ENCODE assay signal across 28 cellular contexts in the genomic region with DNA sequence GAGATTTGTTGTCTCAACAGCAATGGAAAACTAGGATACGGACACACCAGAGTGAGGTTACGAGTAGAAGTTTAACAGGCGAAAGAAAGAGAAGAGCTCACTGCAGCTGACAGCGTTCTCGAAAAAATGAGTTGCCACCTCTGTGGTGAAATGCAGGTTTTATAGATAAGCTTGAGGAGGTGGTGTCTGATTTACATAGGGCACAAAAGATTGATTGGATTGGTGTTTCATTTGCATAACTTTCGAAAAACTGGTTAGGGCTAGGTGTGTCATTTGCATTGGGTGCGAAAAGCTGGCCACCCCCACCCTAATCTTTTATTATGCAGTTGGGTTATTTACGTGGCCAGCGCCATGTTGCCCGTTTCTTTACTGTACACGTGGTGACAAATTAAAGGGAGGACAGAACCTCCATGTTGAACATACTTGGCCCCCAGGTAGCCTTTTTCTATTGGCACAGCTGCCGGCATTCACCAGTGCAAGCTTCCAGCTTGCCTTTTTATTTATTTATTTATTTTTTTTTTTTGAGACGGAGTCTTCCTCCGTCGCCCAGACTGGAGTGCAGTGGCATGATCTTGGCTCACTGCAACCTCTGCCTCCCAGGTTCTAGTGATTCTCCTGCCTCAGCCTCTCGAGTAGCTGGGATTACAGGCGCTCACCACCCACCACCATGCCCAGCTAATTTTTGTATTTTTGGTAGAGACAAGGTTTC. TPM values are rescaled to one million over a fixed set of nuclear protein-coding genes. Genes with fewer than 3 reads are reported as not detected.
DNase-seq lines count a peak whose midpoint lies in the region; ATAC-seq, FAIRE-seq and TF ChIP-seq lines count a peak whose summit lies in the region.
"Had no signal": no experiment of that assay in that cellular context is flagged by ENCODE, and none has a peak within 500 bp of the region (broad histone marks: within the 10 kb centered on the region; RNA-seq: fewer than 3 reads in every experiment).

No MANE protein-coding gene starts in this region.

- H3K27me3 Mint-ChIP-seq in endodermal cell (ENCODE audit: insufficient read depth): no peaks in the 10 kb centered on the region
- no peaks in the 10 kb centered on the region for H3K27me3 Mint-ChIP-seq in activated CD8-positive, alpha-beta T cell treated with anti-CD3 and anti-CD28 coated beads, Interleukin-2, amount 10 ng/mL, durations not matched to agents 7 days and 5 days (ENCODE audit: low read depth)
- H3K27me3 Mint-ChIP-seq: activated CD4-positive, alpha-beta T cell treated with anti-CD3 and anti-CD28 coated beads, Interleukin-2, amount 10 ng/mL, durations not matched to agents 7 days and 5 days; activated naive CD8-positive, alpha-beta T cell treated with anti-CD3 and anti-CD28 coated beads for 36 hours; B cell; dendritic cell treated with granulocyte-macrophage colony-stimulating factor and Interleukin-4, amounts not matched to agents 40 ng/mL and 50 ng/mL, for 4 days had no signal

- CTCF ChIA-PET in HepG2 (lab: Yijun Ruan, JAX; ENCODE audit: low intra/inter-chr PET ratio, low total read pairs): no interaction called here
- CTCF ChIA-PET in activated CD8-positive, alpha-beta T cell treated with anti-CD3 and anti-CD28 coated beads, Interleukin-2, amount 10 ng/mL, durations not matched to agents 7 days and 5 days (lab: Charles Lee): no interaction called here

- H3K18ac ChIP-seq in mesenchymal stem cell (ENCODE audit: low read depth in 1 of 2, low read length in 2 of 2): no peak overlapping the region

- no peak overlapping the region for H4K91ac ChIP-seq in mesenchymal stem cell (ENCODE audit: low read length)

- ATAC-seq in HepG2: no peak
- no peak for ATAC-seq in activated CD8-positive, alpha-beta T cell treated with anti-CD3 and anti-CD28 coated beads, Interleukin-2, amount 10 ng/mL, durations not matched to agents 7 days and 5 days
- no peak for ATAC-seq in HG02642 (IDR thresholded peaks at IDR 0.05; ENCODE audit: poor library complexity, unreplicated experiment)
- ATAC-seq: left lung, PC-3, upper lobe of right lung had no signal

- TF ChIP-seq CTCF in liver (IDR thresholded peaks at IDR 0.05; ENCODE audit: low read depth, low read length, missing input control) (no peak), HepG2 (CRISPR knock-in tag; IDR thresholded peaks at IDR 0.05) (no peak), endodermal cell (conservative IDR thresholded peaks at IDR 0.05) (no peak)

- H2BK120ac ChIP-seq in mesenchymal stem cell (ENCODE audit: low read depth, low read length): no peak overlapping the region

- DNase-seq in HepG2 (ENCODE audit: low spot score) (no peak), endodermal cell (peak; percentile 62), mesenchymal stem cell (no peak), iPS-NIHi7 (ENCODE audit: extremely low spot score) (no peak), NCI-H2227 (lab: John Stamatoyannopoulos, UW; ENCODE audit: unreplicated experiment) (no peak)
- DNase-seq in activated CD8-positive, alpha-beta T cell treated with anti-CD3 and anti-CD28 coated beads, Interleukin-2, amount 10 ng/mL, durations not matched to agents 7 days and 5 days: no peak
- DNase-seq: activated CD4-positive, alpha-beta T cell treated with anti-CD3 and anti-CD28 coated beads, Interleukin-2, amount 10 ng/mL, durations not matched to agents 7 days and 5 days; activated naive CD8-positive, alpha-beta T cell treated with anti-CD3 and anti-CD28 coated beads for 36 hours; central memory CD4-positive, alpha-beta T cell; glutamatergic neuron; HCEC 1CT; left lung; NCI-H1417; NCI-H2081 treated with DMSO at 0.1 percent for 48 hours; PC-3; Right ventricle myocardium superior; upper lobe of right lung; WERI-Rb-1 had no signal

- no peak for TF ChIP-seq POLR2A in HepG2 (IDR thresholded peaks at IDR 0.05; ENCODE audit: insufficient read depth in 1 of 2, low read depth in 2 of 2, low read length in 2 of 2)

- FAIRE-seq in HepG2 (lab: Jason Lieb, UNC): no peak
- FAIRE-seq: A204.1, astrocyte, endothelial cell of umbilical vein had no signal

- peak overlapping the region; percentile 74 for H3K27ac Mint-ChIP-seq in endodermal cell
- H3K27ac Mint-ChIP-seq in activated CD8-positive, alpha-beta T cell treated with anti-CD3 and anti-CD28 coated beads, Interleukin-2, amount 10 ng/mL, durations not matched to agents 7 days and 5 days: no peak overlapping the region
- H3K27ac Mint-ChIP-seq: activated CD4-positive, alpha-beta T cell treated with anti-CD3 and anti-CD28 coated beads, Interleukin-2, amount 10 ng/mL, durations not matched to agents 7 days and 5 days; activated naive CD8-positive, alpha-beta T cell treated with anti-CD3 and anti-CD28 coated beads for 36 hours; activated T-helper 2 cell treated with anti-CD3 and anti-CD28 coated beads, Interferon-gamma antibody, Interleukin-2, Interleukin-4, amounts not matched to agents 10 μg/mL and 5 μg/mL and 100 μg/mL, durations not matched to agents 14 hours and 24 hours and 36 hours; B cell; dendritic cell treated with granulocyte-macrophage colony-stimulating factor and Interleukin-4, amounts not matched to agents 40 ng/mL and 50 ng/mL, for 4 days had no signal

- H4K20me1 ChIP-seq in HepG2 (ENCODE audit: insufficient read depth, low read length): no peaks in the 10 kb centered on the region

- H3K79me2 ChIP-seq in HepG2 (ENCODE audit: insufficient read depth, low read length): no peaks in the 10 kb centered on the region

- H4K8ac ChIP-seq in mesenchymal stem cell (ENCODE audit: low read length): no peak overlapping the region

- H2AFZ ChIP-seq in HepG2 (ENCODE audit: low read length) (no peak overlapping the region), mesenchymal stem cell (ENCODE audit: low read depth, low read length) (no peak overlapping the region)

- no peak overlapping the region for H3K23ac ChIP-seq in mesenchymal stem cell (ENCODE audit: low read length in 2 of 2)

- peaks cover 0 to 10% (median 4%) of the 10 kb centered on the region in 4 donors for H3K36me3 ChIP-seq in liver (ENCODE audit: control insufficient read depth in 4 of 4, insufficient read depth in 3 of 4, low read depth in 1 of 4, low read length in 3 of 4)
- no peaks in the 10 kb centered on the region for H3K36me3 ChIP-seq in HepG2 (replicated peaks in 1 of 2; ENCODE audit: control insufficient read depth in 1 of 2, insufficient read depth in 2 of 2, low read length in 2 of 2)
- H3K36me3 ChIP-seq in endodermal cell (ENCODE audit: control insufficient read depth, insufficient read depth, low read length): peaks cover 11% of the 10 kb centered on the region
- peaks cover 4 to 25% of the 10 kb centered on the region in 2 experiments for H3K36me3 ChIP-seq in mesenchymal stem cell (ENCODE audit: control insufficient read depth in 1 of 2, insufficient read depth in 2 of 2, low read depth in 1 of 2, low read length in 2 of 2)

- peaks cover 9% of the 10 kb centered on the region for H3K36me3 Mint-ChIP-seq in endodermal cell (ENCODE audit: low read depth)
- peaks cover 13% of the 10 kb centered on the region for H3K36me3 Mint-ChIP-seq in activated CD8-positive, alpha-beta T cell treated with anti-CD3 and anti-CD28 coated beads, Interleukin-2, amount 10 ng/mL, durations not matched to agents 7 days and 5 days (ENCODE audit: low read depth)

- H3K14ac ChIP-seq in mesenchymal stem cell (ENCODE audit: low read length in 2 of 2): no peak overlapping the region

- H3K27ac ChIP-seq in liver (ENCODE audit: low read depth in 1 of 2, low read length in 2 of 2): peak overlapping the region; percentile 49 to 82
- H3K27ac ChIP-seq in HepG2 (ENCODE audit: extremely low read length, insufficient read depth, low read length): no peak overlapping the region
- peak overlapping the region; percentile 16 for H3K27ac ChIP-seq in endodermal cell (ENCODE audit: low read depth, low read length)
- H3K27ac ChIP-seq in mesenchymal stem cell (ENCODE audit: low read length, poor library complexity, severe bottlenecking): peak overlapping the region; percentile 36
- H3K27ac ChIP-seq: left lung, upper lobe of right lung, WERI-Rb-1 had no signal

- H2AK5ac ChIP-seq in mesenchymal stem cell (ENCODE audit: low read length, severe bottlenecking): peak overlapping the region; percentile 10

- H3K27me3 ChIP-seq in liver (ENCODE audit: control insufficient read depth in 4 of 4, insufficient read depth in 4 of 4, low read length in 3 of 4): no peaks in the 10 kb centered on the region
- H3K27me3 ChIP-seq in HepG2 (ENCODE audit: control insufficient read depth in 1 of 2, insufficient read depth in 2 of 2, low read length in 2 of 2): no peaks in the 10 kb centered on the region
- H3K27me3 ChIP-seq in endodermal cell (ENCODE audit: control insufficient read depth, insufficient read depth, low read length, poor library complexity, severe bottlenecking): no peaks in the 10 kb centered on the region
- no peaks in the 10 kb centered on the region for H3K27me3 ChIP-seq in mesenchymal stem cell (ENCODE audit: control insufficient read depth in 1 of 2, insufficient read depth in 1 of 2, low read length in 2 of 2)
- H3K27me3 ChIP-seq: left lung, upper lobe of right lung had no signal

- peaks cover 76% of the 10 kb centered on the region for H3K4me1 Mint-ChIP-seq in endodermal cell
- H3K4me1 Mint-ChIP-seq in activated CD8-positive, alpha-beta T cell treated with anti-CD3 and anti-CD28 coated beads, Interleukin-2, amount 10 ng/mL, durations not matched to agents 7 days and 5 days (ENCODE audit: low read depth): peaks cover 4% of the 10 kb centered on the region
- H3K4me1 Mint-ChIP-seq: activated naive CD8-positive, alpha-beta T cell treated with anti-CD3 and anti-CD28 coated beads for 36 hours; B cell had no signal

- POLR2A ChIA-PET in HepG2 (lab: Yijun Ruan, JAX): interaction anchor here (0.8 kb wide), 1 partner anchor 9 kb away, joined by 6 read pairs; the partner anchor contains the start of genes IFT122 and MBD4
- POLR2A ChIA-PET in activated CD8-positive, alpha-beta T cell treated with anti-CD3 and anti-CD28 coated beads, Interleukin-2, amount 10 ng/mL, durations not matched to agents 7 days and 5 days (lab: Charles Lee): interaction anchor here (2.1 kb wide), 1 partner anchor 8 kb away, joined by 8 read pairs; the partner anchor contains the start of genes IFT122 and MBD4

- intact Hi-C loops in HepG2 (cut with micrococcal nuclease; ENCODE audit: unreplicated experiment): no loop called here

- TF ChIP-seq EP300 in HepG2 (IDR thresholded peaks at IDR 0.05; ENCODE audit: low read depth in 2 of 2, low read length in 2 of 2) (no peak), HepG2 (CRISPR knock-in tag; IDR thresholded peaks at IDR 0.05; ENCODE audit: borderline replicate concordance) (no peak)

- H3K9ac ChIP-seq in liver (ENCODE audit: low read depth in 1 of 2, low read length in 2 of 2) (no peak overlapping the region), HepG2 (ENCODE audit: insufficient read depth, low read depth, low read length) (no peak overlapping the region), endodermal cell (ENCODE audit: extremely low read depth, low read length, poor library complexity, severe bottlenecking) (peak overlapping the region; percentile 9), mesenchymal stem cell (ENCODE audit: low read length) (no peak overlapping the region)

- H3K4me2 ChIP-seq in HepG2 (ENCODE audit: low read depth, low read length) (no peak overlapping the region), mesenchymal stem cell (ENCODE audit: low read length, poor library complexity, severe bottlenecking) (no peak overlapping the region)

- no peak overlapping the region for H2BK12ac ChIP-seq in mesenchymal stem cell (ENCODE audit: low read length in 2 of 2)

- no peaks in the 10 kb centered on the region for H3K9me3 Mint-ChIP-seq in endodermal cell
- H3K9me3 Mint-ChIP-seq in activated CD8-positive, alpha-beta T cell treated with anti-CD3 and anti-CD28 coated beads, Interleukin-2, amount 10 ng/mL, durations not matched to agents 7 days and 5 days (ENCODE audit: insufficient read depth): no peaks in the 10 kb centered on the region
- H3K9me3 Mint-ChIP-seq: activated CD4-positive, alpha-beta T cell treated with anti-CD3 and anti-CD28 coated beads, Interleukin-2, amount 10 ng/mL, durations not matched to agents 7 days and 5 days; activated naive CD8-positive, alpha-beta T cell treated with anti-CD3 and anti-CD28 coated beads for 36 hours; activated T-helper 2 cell treated with anti-CD3 and anti-CD28 coated beads, Interferon-gamma antibody, Interleukin-2, Interleukin-4, amounts not matched to agents 10 μg/mL and 5 μg/mL and 100 μg/mL, durations not matched to agents 14 hours and 24 hours and 36 hours; dendritic cell treated with granulocyte-macrophage colony-stimulating factor and Interleukin-4, amounts not matched to agents 40 ng/mL and 50 ng/mL, for 4 days had no signal

- H3K4me1 ChIP-seq in liver (ENCODE audit: control insufficient read depth in 4 of 4, insufficient read depth in 4 of 4, low read length in 3 of 4) (peaks cover 0 to 6% (median 3%) of the 10 kb centered on the region in 4 donors), HepG2 (ENCODE audit: insufficient read depth, low read length) (peaks cover 23% of the 10 kb centered on the region), endodermal cell (ENCODE audit: control insufficient read depth, insufficient read depth, low read length) (peaks cover 30% of the 10 kb centered on the region), mesenchymal stem cell (ENCODE audit: control insufficient read depth, insufficient read depth, low read depth, low read length) (peaks cover 9% of the 10 kb centered on the region)

- peak overlapping the region; percentile 0 for H3K4me3 Mint-ChIP-seq in endodermal cell
- H3K4me3 Mint-ChIP-seq in activated CD8-positive, alpha-beta T cell treated with anti-CD3 and anti-CD28 coated beads, Interleukin-2, amount 10 ng/mL, durations not matched to agents 7 days and 5 days: no peak overlapping the region
- H3K4me3 Mint-ChIP-seq: activated CD4-positive, alpha-beta T cell treated with anti-CD3 and anti-CD28 coated beads, Interleukin-2, amount 10 ng/mL, durations not matched to agents 7 days and 5 days; activated naive CD8-positive, alpha-beta T cell treated with anti-CD3 and anti-CD28 coated beads for 36 hours; B cell; dendritic cell treated with granulocyte-macrophage colony-stimulating factor and Interleukin-4, amounts not matched to agents 40 ng/mL and 50 ng/mL, for 4 days had no signal

- H3K4me3 ChIP-seq in liver (ENCODE audit: low read depth in 1 of 3, low read length in 3 of 3) (no peak overlapping the region), HepG2 (replicated peaks in 1 of 3; ENCODE audit: insufficient read depth in 1 of 3, low read depth in 2 of 3, low read length in 3 of 3) (no peak overlapping the region), endodermal cell (ENCODE audit: low read length) (peak overlapping the region; percentile 2), mesenchymal stem cell (ENCODE audit: insufficient read depth in 1 of 2, low read depth in 1 of 2, low read length in 2 of 2) (no peak overlapping the region)
- H3K4me3 ChIP-seq: left lung, upper lobe of right lung had no signal

- no peak overlapping the region for H3K4ac ChIP-seq in mesenchymal stem cell (ENCODE audit: low read depth in 1 of 2, low read length in 2 of 2)

- H3K79me1 ChIP-seq in mesenchymal stem cell (replicated peaks; ENCODE audit: low read length, poor library complexity, severe bottlenecking): peaks cover 11% of the 10 kb centered on the region

- TF ChIP-seq RAD21 in liver (IDR thresholded peaks at IDR 0.05) (no peak), HepG2 (CRISPR knock-in tag; IDR thresholded peaks at IDR 0.05) (no peak)

- 94% methylated on average over 17 of the region's 17 CpGs for WGBS in liver
- WGBS in HepG2 (ENCODE audit: low lambda C conversion rate): 95% methylated on average over 17 of the region's 17 CpGs
- 74 to 87% methylated on average over 11 to 17 of the region's 17 CpGs for WGBS in endodermal cell (ENCODE audit: insufficient coverage in 1 of 2, insufficient read length in 1 of 2), 2 experiments
- 85% methylated on average over 14 of the region's 17 CpGs for WGBS in mesenchymal stem cell

- H2BK15ac ChIP-seq in mesenchymal stem cell (ENCODE audit: low read depth, poor library complexity, severe bottlenecking): no peak overlapping the region

- in situ Hi-C loops in HepG2 (cut with HindIII; ENCODE audit: extremely low pct_ligation_motif_present, low pct_unique_long_range_greater_than_20kb): no loop called here

- H3K9me3 ChIP-seq in liver (ENCODE audit: control insufficient read depth in 4 of 4, low read length in 3 of 4) (no peaks in the 10 kb centered on the region), HepG2 (ENCODE audit: low read length) (no peaks in the 10 kb centered on the region), endodermal cell (ENCODE audit: control insufficient read depth, low read length) (no peaks in the 10 kb centered on the region), mesenchymal stem cell (ENCODE audit: control insufficient read depth, low read length) (no peaks in the 10 kb centered on the region)
- H3K9me3 ChIP-seq: left lung, upper lobe of right lung had no signal

- H2BK5ac ChIP-seq in mesenchymal stem cell (ENCODE audit: low read depth, low read length, poor library complexity, severe bottlenecking): no peak overlapping the region

- no TSS peak for BruUV-seq in HepG2 (replicated peaks; lab: Mats Ljungman, UMichigan)

RNA-seq across cellular contexts. Expression of gene IFT122, which starts 8.3 kb away (rescaled TPM):
- total RNA-seq in liver (10 to 100 TPM; 14.9 to 25.8 TPM), HepG2 (2016; rRNA removed; fragmentation: Illumina TruSeq; extraction: Trizol) (10.3 and 10.8 TPM in 2 replicates), endodermal cell (10 to 100 TPM; 36.0 to 46.6 TPM)
- polyA plus RNA-seq in liver (1 to 10 TPM; 3.3 to 6.3 TPM), HepG2 (2011; rRNA removed) (9.1 and 10.1 TPM in 2 replicates)
- total RNA-seq in HepG2 (2016; cell fraction: cytosol; rRNA removed; fragmentation: Illumina TruSeq; extraction: Trizol; ENCODE audit: low read depth): 1.7 and 3.1 TPM in 2 replicates
- total RNA-seq in HepG2 (2016; cell fraction: insoluble cytoplasmic fraction; rRNA removed; fragmentation: Illumina TruSeq; extraction: Trizol): 9.7 and 10.0 TPM in 2 replicates
- total RNA-seq in HepG2 (2016; cell fraction: membrane; rRNA removed; fragmentation: Illumina TruSeq; extraction: Trizol): 3.2 and 3.8 TPM in 2 replicates
- total RNA-seq in HepG2 (2016; cell fraction: nucleus; rRNA removed; fragmentation: Illumina TruSeq; extraction: Trizol): 13.1 and 17.6 TPM in 2 replicates
- 6.0 and 7.1 TPM in 2 replicates for polyA plus RNA-seq in HepG2 (2011; cell fraction: cytosol; rRNA removed)
- 39.5 and 68.7 TPM in 2 replicates for polyA plus RNA-seq in HepG2 (2011; cell fraction: nucleus; rRNA removed)
- polyA plus RNA-seq in HepG2 (2012): 8.5 and 8.9 TPM in 2 replicates
- polyA plus RNA-seq in HepG2 (2016; cell fraction: cytosol; fragmentation: Illumina TruSeq; extraction: Trizol; ENCODE audit: low read depth): 1.0 and 2.0 TPM in 2 replicates
- 6.8 and 7.9 TPM in 2 replicates for polyA plus RNA-seq in HepG2 (2016; cell fraction: insoluble cytoplasmic fraction; fragmentation: Illumina TruSeq; extraction: Trizol; ENCODE audit: low read depth)
- polyA plus RNA-seq in HepG2 (2016; cell fraction: membrane; fragmentation: Illumina TruSeq; extraction: Trizol; ENCODE audit: low read depth): 1.5 and 2.2 TPM in 2 replicates
- 31.1 and 32.0 TPM in 2 replicates for polyA plus RNA-seq in HepG2 (2016; cell fraction: nucleus; fragmentation: Illumina TruSeq; extraction: Trizol; ENCODE audit: insufficient read depth, low read depth)
- polyA minus RNA-seq in HepG2 (2011; rRNA and poly(A)+ RNA removed; ENCODE audit: low replicate concordance): 44.2 and 53.6 TPM in 2 replicates
- polyA minus RNA-seq in HepG2 (2011; cell fraction: cytosol; rRNA and poly(A)+ RNA removed): 4.7 and 7.2 TPM in 2 replicates
- 22.0 and 30.6 TPM in 2 replicates for polyA minus RNA-seq in HepG2 (2011; cell fraction: nucleus; rRNA and poly(A)+ RNA removed)
- 39.8 TPM for polyA plus RNA-seq in endodermal cell (2013, experiment 1 of 2)
- polyA plus RNA-seq in endodermal cell (2013, experiment 2 of 2): 44.0 TPM
- 8.0 TPM for polyA plus RNA-seq in mesenchymal stem cell (2013, experiment 1 of 2)
- polyA plus RNA-seq in mesenchymal stem cell (2013, experiment 2 of 2): 8.2 TPM
- total RNA-seq in activated CD8-positive, alpha-beta T cell treated with anti-CD3 and anti-CD28 coated beads, Interleukin-2, amount 10 ng/mL, durations not matched to agents 7 days and 5 days: 10 to 100 TPM; 22.3 to 25.6 TPM

RNA-seq across cellular contexts. Expression of gene MBD4, which starts 8.6 kb away (rescaled TPM):
- 10 to 100 TPM; 16.9 to 17.1 TPM for total RNA-seq in liver
- polyA plus RNA-seq in liver: 10 to 100 TPM; 17.4 to 24.8 TPM
- 25.3 and 26.9 TPM in 2 replicates for total RNA-seq in HepG2 (2016; rRNA removed; fragmentation: Illumina TruSeq; extraction: Trizol)
- 5.2 and 7.0 TPM in 2 replicates for total RNA-seq in HepG2 (2016; cell fraction: cytosol; rRNA removed; fragmentation: Illumina TruSeq; extraction: Trizol; ENCODE audit: low read depth)
- total RNA-seq in HepG2 (2016; cell fraction: insoluble cytoplasmic fraction; rRNA removed; fragmentation: Illumina TruSeq; extraction: Trizol): 25.0 and 27.0 TPM in 2 replicates
- total RNA-seq in HepG2 (2016; cell fraction: membrane; rRNA removed; fragmentation: Illumina TruSeq; extraction: Trizol): 11.5 and 12.6 TPM in 2 replicates
- total RNA-seq in HepG2 (2016; cell fraction: nucleus; rRNA removed; fragmentation: Illumina TruSeq; extraction: Trizol): 30.2 and 35.1 TPM in 2 replicates
- 13.7 and 14.9 TPM in 2 replicates for polyA plus RNA-seq in HepG2 (2011; rRNA removed)
- polyA plus RNA-seq in HepG2 (2011; cell fraction: cytosol; rRNA removed): 4.8 and 4.9 TPM in 2 replicates
- 22.5 and 26.7 TPM in 2 replicates for polyA plus RNA-seq in HepG2 (2011; cell fraction: nucleus; rRNA removed)
- polyA plus RNA-seq in HepG2 (2012): 10.8 and 12.2 TPM in 2 replicates
- 1.9 and 2.1 TPM in 2 replicates for polyA plus RNA-seq in HepG2 (2016; cell fraction: cytosol; fragmentation: Illumina TruSeq; extraction: Trizol; ENCODE audit: low read depth)
- 21.7 and 24.1 TPM in 2 replicates for polyA plus RNA-seq in HepG2 (2016; cell fraction: insoluble cytoplasmic fraction; fragmentation: Illumina TruSeq; extraction: Trizol; ENCODE audit: low read depth)
- polyA plus RNA-seq in HepG2 (2016; cell fraction: membrane; fragmentation: Illumina TruSeq; extraction: Trizol; ENCODE audit: low read depth): 4.6 and 5.5 TPM in 2 replicates
- 43.7 and 51.7 TPM in 2 replicates for polyA plus RNA-seq in HepG2 (2016; cell fraction: nucleus; fragmentation: Illumina TruSeq; extraction: Trizol; ENCODE audit: insufficient read depth, low read depth)
- polyA minus RNA-seq in HepG2 (2011; rRNA and poly(A)+ RNA removed; ENCODE audit: low replicate concordance): 6.9 and 16.7 TPM in 2 replicates
- polyA minus RNA-seq in HepG2 (2011; cell fraction: cytosol; rRNA and poly(A)+ RNA removed): 4.8 and 6.9 TPM in 2 replicates
- 32.4 and 39.8 TPM in 2 replicates for polyA minus RNA-seq in HepG2 (2011; cell fraction: nucleus; rRNA and poly(A)+ RNA removed)
- total RNA-seq in endodermal cell: 10 to 100 TPM; 39.5 to 45.5 TPM
- polyA plus RNA-seq in endodermal cell (2013, experiment 1 of 2): 44.1 TPM
- polyA plus RNA-seq in endodermal cell (2013, experiment 2 of 2): 36.1 TPM
- 32.0 TPM for polyA plus RNA-seq in mesenchymal stem cell (2013, experiment 1 of 2)
- 31.3 TPM for polyA plus RNA-seq in mesenchymal stem cell (2013, experiment 2 of 2)
- total RNA-seq in activated CD8-positive, alpha-beta T cell treated with anti-CD3 and anti-CD28 coated beads, Interleukin-2, amount 10 ng/mL, durations not matched to agents 7 days and 5 days: 10 to 100 TPM; 50.1 to 50.6 TPM

RNA-seq across cellular contexts. Expression of gene EFCAB12, which starts 19.9 kb away (rescaled TPM):
- under 1 TPM; 0.37 to 0.67 TPM for total RNA-seq in liver
- polyA plus RNA-seq in liver: 1 to 10 TPM in 1 of 2 donors, under 1 TPM in 1; 0.62 to 2.4 TPM
- total RNA-seq in HepG2 (2016; rRNA removed; fragmentation: Illumina TruSeq; extraction: Trizol): 0.11 and 0.31 TPM in 2 replicates
- total RNA-seq in HepG2 (2016; cell fraction: cytosol; rRNA removed; fragmentation: Illumina TruSeq; extraction: Trizol; ENCODE audit: low read depth): 0.18 TPM in 1 of 2 replicates, not detected in the other
- total RNA-seq in HepG2 (2016; cell fraction: insoluble cytoplasmic fraction; rRNA removed; fragmentation: Illumina TruSeq; extraction: Trizol): 0.07 and 0.26 TPM in 2 replicates
- 0.14 and 0.15 TPM in 2 replicates for total RNA-seq in HepG2 (2016; cell fraction: membrane; rRNA removed; fragmentation: Illumina TruSeq; extraction: Trizol)
- 0.34 and 0.50 TPM in 2 replicates for total RNA-seq in HepG2 (2016; cell fraction: nucleus; rRNA removed; fragmentation: Illumina TruSeq; extraction: Trizol)
- polyA plus RNA-seq in HepG2 (2011; rRNA removed): 2.4 and 2.9 TPM in 2 replicates
- 1.3 and 1.4 TPM in 2 replicates for polyA plus RNA-seq in HepG2 (2011; cell fraction: cytosol; rRNA removed)
- 9.6 and 10.2 TPM in 2 replicates for polyA plus RNA-seq in HepG2 (2011; cell fraction: nucleus; rRNA removed)
- 2.4 and 3.5 TPM in 2 replicates for polyA plus RNA-seq in HepG2 (2012)
- polyA plus RNA-seq in HepG2 (2016; cell fraction: cytosol; fragmentation: Illumina TruSeq; extraction: Trizol; ENCODE audit: low read depth): 0.06 and 0.17 TPM in 2 replicates
- 0.33 and 0.35 TPM in 2 replicates for polyA plus RNA-seq in HepG2 (2016; cell fraction: insoluble cytoplasmic fraction; fragmentation: Illumina TruSeq; extraction: Trizol; ENCODE audit: low read depth)
- 0.15 and 0.24 TPM in 2 replicates for polyA plus RNA-seq in HepG2 (2016; cell fraction: membrane; fragmentation: Illumina TruSeq; extraction: Trizol; ENCODE audit: low read depth)
- polyA plus RNA-seq in HepG2 (2016; cell fraction: nucleus; fragmentation: Illumina TruSeq; extraction: Trizol; ENCODE audit: insufficient read depth, low read depth): 0.92 and 1.5 TPM in 2 replicates
- polyA minus RNA-seq in HepG2 (2011; rRNA and poly(A)+ RNA removed; ENCODE audit: low replicate concordance): 1.9 and 2.0 TPM in 2 replicates
- 0.70 and 0.89 TPM in 2 replicates for polyA minus RNA-seq in HepG2 (2011; cell fraction: cytosol; rRNA and poly(A)+ RNA removed)
- polyA minus RNA-seq in HepG2 (2011; cell fraction: nucleus; rRNA and poly(A)+ RNA removed): 3.9 and 4.8 TPM in 2 replicates
- under 1 TPM; 0.33 to 0.73 TPM for total RNA-seq in endodermal cell
- 1.4 TPM for polyA plus RNA-seq in endodermal cell (2013, experiment 1 of 2)
- polyA plus RNA-seq in endodermal cell (2013, experiment 2 of 2): 0.70 TPM
- polyA plus RNA-seq in mesenchymal stem cell (2013, experiment 1 of 2): 0.39 TPM
- 0.42 TPM for polyA plus RNA-seq in mesenchymal stem cell (2013, experiment 2 of 2)
- total RNA-seq in activated CD8-positive, alpha-beta T cell treated with anti-CD3 and anti-CD28 coated beads, Interleukin-2, amount 10 ng/mL, durations not matched to agents 7 days and 5 days: under 1 TPM; 0.42 to 0.45 TPM
- total RNA-seq: MCF 10A, NCI-H460, Right ventricle myocardium superior had no signal
